In the genomic region with DNA sequence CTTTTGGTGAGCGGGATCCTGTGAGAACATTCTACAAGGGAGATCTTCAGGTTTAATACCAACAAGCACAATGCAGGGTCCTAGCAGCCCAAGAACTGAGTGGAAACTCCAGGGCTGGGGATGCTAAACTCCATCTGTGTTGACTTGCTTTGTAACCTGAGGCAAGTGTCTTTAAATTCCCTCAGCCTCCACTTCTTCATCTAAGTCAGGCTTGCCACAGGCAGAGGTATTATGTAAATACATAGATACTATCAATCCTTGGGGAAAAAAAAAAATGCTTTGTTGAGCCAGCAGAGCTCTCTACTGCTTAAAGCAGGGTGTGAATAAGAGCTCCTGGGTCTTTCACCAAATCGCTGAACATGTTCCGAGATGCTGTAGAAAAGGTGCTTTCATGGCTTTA, we compare ENCODE assay signal across 20 cellular contexts.
A peak's percentile ranks its signal among the peaks of the same experiment; 100 is the strongest.
DNase-seq lines count a peak whose midpoint lies in the region; ATAC-seq and TF ChIP-seq lines count a peak whose summit lies in the region.
"Had no signal": no experiment of that assay in that cellular context is flagged by ENCODE, and none has a peak within 500 bp of the region (broad histone marks: within the 10 kb centered on the region; RNA-seq: fewer than 3 reads in every experiment).

No MANE protein-coding gene starts in this region.

- H3K27me3 Mint-ChIP-seq in IgD-negative memory B cell: no peaks in the 10 kb centered on the region

- H3K36me3 ChIP-seq in ascending aorta: no peaks in the 10 kb centered on the region
- H3K36me3 ChIP-seq: neutrophil had no signal

- peak overlapping the region in 2 of 3 donors; percentile 40 to 70 for H3K27ac Mint-ChIP-seq in IgD-negative memory B cell
- H3K27ac Mint-ChIP-seq: CD8-positive, alpha-beta T cell; T-helper 1 cell treated with Interleukin-12 subunit alpha and Interleukin-12 subunit beta and Interleukin-4 antibody, amounts not matched to agents 30 μg/mL and 1 μg/mL, for 36 hours had no signal

- DNase-seq in AG10803 (ENCODE audit: low read depth) (peak; percentile 41), ascending aorta (ENCODE audit: low spot score in 2 of 2) (no peak), left kidney (ENCODE audit: low read depth, low spot score) (peak; percentile 5)
- DNase-seq in activated T-cell treated with anti-CD3 and anti-CD28 coated beads, Interleukin-2, amount 50 U/mL, for 1 hour: no peak
- DNase-seq: activated CD4-positive, alpha-beta T cell treated with anti-CD3 and anti-CD28 coated beads, Interleukin-2, amount 50 U/mL, for 4 hours; CD8-positive, alpha-beta T cell; effector CD4-positive, alpha-beta T cell; GOT3; head of caudate nucleus; NCI-H1694; NCI-H345; Right ventricle myocardium superior had no signal

- no peak overlapping the region for H3K4me3 ChIP-seq in AG10803 (ENCODE audit: low read length)
- no peak overlapping the region for H3K4me3 ChIP-seq in ascending aorta

- no peaks in the 10 kb centered on the region for H3K27me3 ChIP-seq in ascending aorta
- H3K27me3 ChIP-seq: neutrophil had no signal

- intact Hi-C loops in ascending aorta (cut with DNase I): loop anchor here (2.0 to 10.0 kb wide), 5 partner anchors 55 to 945 kb away; no protein-coding TSS in a partner anchor

- peak overlapping the region in 2 of 4 donors; percentile 86 to 88 for H3K4me3 Mint-ChIP-seq in IgD-negative memory B cell
- H3K4me3 Mint-ChIP-seq: CD8-positive, alpha-beta T cell; central memory CD8-positive, alpha-beta T cell; T-helper 1 cell treated with Interleukin-12 subunit alpha and Interleukin-12 subunit beta and Interleukin-4 antibody, amounts not matched to agents 30 μg/mL and 1 μg/mL, for 36 hours had no signal

- peaks cover 0 to 12% of the 10 kb centered on the region in 2 donors for H3K4me1 ChIP-seq in ascending aorta

- H3K27ac ChIP-seq in ascending aorta: peak overlapping the region; percentile 32 to 38

- no peaks in the 10 kb centered on the region for H3K36me3 Mint-ChIP-seq in IgD-negative memory B cell
- H3K36me3 Mint-ChIP-seq: CD8-positive, alpha-beta T cell had no signal

- no peaks in the 10 kb centered on the region for H3K9me3 ChIP-seq in ascending aorta
- H3K9me3 ChIP-seq: neutrophil had no signal

- ATAC-seq in GM21717 (IDR thresholded peaks at IDR 0.05; ENCODE audit: unreplicated experiment) (no peak), HG02981 (IDR thresholded peaks at IDR 0.05; ENCODE audit: unreplicated experiment) (no peak), HG02610 (IDR thresholded peaks at IDR 0.05; ENCODE audit: unreplicated experiment) (no peak)
- ATAC-seq: CD8-positive, alpha-beta T cell; esophagus mucosa had no signal

- no peaks in the 10 kb centered on the region for H3K9me3 Mint-ChIP-seq in IgD-negative memory B cell
- H3K9me3 Mint-ChIP-seq: CD8-positive, alpha-beta T cell; central memory CD8-positive, alpha-beta T cell; T-helper 1 cell treated with Interleukin-12 subunit alpha and Interleukin-12 subunit beta and Interleukin-4 antibody, amounts not matched to agents 30 μg/mL and 1 μg/mL, for 36 hours had no signal

- TF ChIP-seq CTCF in AG10803 (conservative IDR thresholded peaks at IDR 0.05; ENCODE audit: low read length) (no peak), ascending aorta (IDR thresholded peaks at IDR 0.05) (no peak)

- H3K4me1 Mint-ChIP-seq in IgD-negative memory B cell: peaks cover 21 to 31% (median 25%) of the 10 kb centered on the region in 3 donors
- H3K4me1 Mint-ChIP-seq: central memory CD8-positive, alpha-beta T cell had no signal

Comparison
In these comparisons a context has a peak if more than half of its experiments do, and no peak if none do; other contexts are left out.
1. DNase-seq: peak in AG10803 (single experiment) and left kidney (single experiment); none in ascending aorta (0 of 2) and activated T-cell treated with anti-CD3 and anti-CD28 coated beads, Interleukin-2, amount 50 U/mL, for 1 hour (single experiment).